21 cellular contexts compared by ENCODE assay signal in the genomic region with DNA sequence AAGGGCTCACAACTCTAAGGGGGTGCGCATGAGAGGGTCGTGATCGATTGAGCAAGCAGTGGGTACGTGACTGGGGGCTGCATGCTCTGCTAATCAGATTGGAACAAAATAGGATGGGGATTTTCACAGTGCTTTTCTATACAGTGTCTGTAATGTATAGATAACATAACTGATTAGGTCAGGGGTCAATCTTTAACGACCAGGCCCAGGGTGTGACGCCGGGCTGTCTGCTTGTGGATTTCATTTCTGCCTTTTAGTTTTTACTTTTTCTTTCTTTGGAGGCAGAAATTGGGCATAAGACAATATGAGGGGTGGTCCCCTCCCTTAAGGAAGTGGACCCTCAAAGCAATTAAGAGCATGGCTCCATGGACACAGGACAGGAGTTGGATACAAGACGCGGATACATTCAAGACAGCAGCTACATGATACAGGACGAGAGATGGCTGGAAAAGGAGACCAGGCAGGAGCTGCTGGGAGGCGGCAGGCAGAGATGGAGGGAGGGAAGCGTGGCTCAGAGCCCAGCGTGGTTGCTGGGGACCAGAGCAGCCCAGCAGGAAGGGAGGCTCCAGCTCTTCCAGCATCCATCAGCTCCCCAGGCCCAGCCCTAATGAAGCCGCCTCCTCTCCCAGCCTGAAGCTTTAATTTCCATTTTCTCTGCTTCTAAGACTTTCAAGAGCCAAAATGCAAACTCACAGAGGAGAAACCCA. TPM values are rescaled to one million over a fixed set of nuclear protein-coding genes. Genes with fewer than 3 reads are reported as not detected.
A peak's percentile ranks its signal among the peaks of the same experiment; 100 is the strongest.
DNase-seq lines count a peak whose midpoint lies in the region; ATAC-seq and TF ChIP-seq lines count a peak whose summit lies in the region.
"Had no signal": no experiment of that assay in that cellular context is flagged by ENCODE, and none has a peak within 500 bp of the region (broad histone marks: within the 10 kb centered on the region; RNA-seq: fewer than 3 reads in every experiment).

No MANE protein-coding gene starts in this region.

- peaks cover 39% of the 10 kb centered on the region for H3K79me2 ChIP-seq in mammary epithelial cell (ENCODE audit: insufficient read depth, low read length)
- H3K79me2 ChIP-seq: parathyroid adenoma had no signal

- no peak for TF ChIP-seq EP300 in esophagus muscularis mucosa (IDR thresholded peaks at IDR 0.05)

- POLR2A ChIA-PET in MCF 10A (lab: Yijun Ruan, JAX): no interaction called here

- CTCF ChIA-PET in MCF 10A (lab: Yijun Ruan, JAX): interaction anchor here (0.6 to 1.2 kb wide), 4 partner anchors 87 to 1155 kb away, joined by 3 to 6 read pairs (median 4); no protein-coding TSS in a partner anchor
- CTCF ChIA-PET in mammary epithelial cell (lab: Charles Lee; ENCODE audit: low non-redundant PET): no interaction called here

- H3K9me3 Mint-ChIP-seq in MCF 10A (ENCODE audit: unreplicated experiment): no peaks in the 10 kb centered on the region
- H3K9me3 Mint-ChIP-seq: activated naive CD4-positive, alpha-beta T cell treated with anti-CD3 and anti-CD28 coated beads, Interleukin-2, amount 50 U/mL, for 24 hours; activated T-helper 1 cell treated with anti-CD3 and anti-CD28 coated beads, Interleukin-12 subunit alpha, Interleukin-12 subunit beta, Interleukin-2, Interleukin-4 antibody, amounts not matched to agents 30 ng/mL and 10 ng/mL and 1 ng/mL, durations not matched to agents 14 hours and 24 hours and 36 hours; natural killer cell had no signal

- H4K20me1 ChIP-seq in mammary epithelial cell (ENCODE audit: insufficient read depth, low read length): no peaks in the 10 kb centered on the region

- no peak for ATAC-seq in HG02623 (IDR thresholded peaks at IDR 0.05; ENCODE audit: unreplicated experiment)
- ATAC-seq: A549, gastrocnemius medialis, natural killer cell, sciatic nerve had no signal

- intact Hi-C loops in MCF 10A (cut with micrococcal nuclease) (no loop called here), mammary epithelial cell (cut with micrococcal nuclease) (no loop called here), esophagus muscularis mucosa (cut with DNase I) (no loop called here)

- H3K27me3 Mint-ChIP-seq in MCF 10A (ENCODE audit: insufficient read depth, unreplicated experiment): no peaks in the 10 kb centered on the region

- H3K4me3 Mint-ChIP-seq in MCF 10A (ENCODE audit: unreplicated experiment): no peak overlapping the region
- H3K4me3 Mint-ChIP-seq: activated naive CD4-positive, alpha-beta T cell treated with anti-CD3 and anti-CD28 coated beads, Interleukin-2, amount 50 U/mL, for 24 hours; activated T-helper 1 cell treated with anti-CD3 and anti-CD28 coated beads, Interleukin-12 subunit alpha, Interleukin-12 subunit beta, Interleukin-2, Interleukin-4 antibody, amounts not matched to agents 30 ng/mL and 10 ng/mL and 1 ng/mL, durations not matched to agents 14 hours and 24 hours and 36 hours; mesothelial cell of epicardium; natural killer cell had no signal

- H3K27ac ChIP-seq in mammary epithelial cell (ENCODE audit: insufficient read depth, low read depth, low read length): no peak overlapping the region
- no peak overlapping the region for H3K27ac ChIP-seq in esophagus muscularis mucosa (replicated peaks in 1 of 4)
- peak overlapping the region; percentile 11 for H3K27ac ChIP-seq in iPS DF 6.9 (ENCODE audit: low read length)
- H3K27ac ChIP-seq: A549, ascending aorta, parathyroid adenoma, upper lobe of left lung had no signal

- WGBS in mammary epithelial cell (ENCODE audit: low coverage, missing lambda C conversion rate): 95% methylated on average over 14 of the region's 14 CpGs
- WGBS in esophagus muscularis mucosa: 86% methylated on average over 14 of the region's 14 CpGs
- no CpG with 5 or more reads among the region's 14 CpGs for WGBS in iPS DF 6.9 (ENCODE audit: insufficient coverage, insufficient read length)

- no peak overlapping the region for H2AFZ ChIP-seq in mammary epithelial cell (ENCODE audit: low read depth, low read length)
- H2AFZ ChIP-seq: parathyroid adenoma had no signal

- H3K9ac ChIP-seq in mammary epithelial cell (ENCODE audit: insufficient read depth, low read length): no peak overlapping the region
- H3K9ac ChIP-seq: parathyroid adenoma had no signal

- DNase-seq in MCF 10A (ENCODE audit: unreplicated experiment) (no peak), mammary epithelial cell (no peak), esophagus muscularis mucosa (ENCODE audit: extremely low spot score) (peak; percentile 47), iPS DF 6.9 (ENCODE audit: low read depth, low spot score) (no peak), CD1c-positive myeloid dendritic cell (ENCODE audit: extremely low spot score) (no peak), NCI-H226 (no peak), D341Med (ENCODE audit: low spot score) (no peak)
- DNase-seq: cerebellar nuclear complex, gastrocnemius medialis, natural killer cell, NCI-H1436, NCI-H526, upper lobe of left lung had no signal

- dilution Hi-C loops in mammary epithelial cell (cut with HindIII; ENCODE audit: low sequenced_read_pairs): no loop called here

- H3K4me2 ChIP-seq in mammary epithelial cell (ENCODE audit: insufficient read depth, low read depth, low read length): no peak overlapping the region
- H3K4me2 ChIP-seq: A549 had no signal

- no peak for TF ChIP-seq POLR2A in esophagus muscularis mucosa (IDR thresholded peaks at IDR 0.05; ENCODE audit: low read depth)

- peaks cover 15% of the 10 kb centered on the region for H3K4me1 ChIP-seq in mammary epithelial cell (ENCODE audit: insufficient read depth, low read length)
- H3K4me1 ChIP-seq in esophagus muscularis mucosa: peaks cover 0 to 14% (median 10%) of the 10 kb centered on the region in 4 donors
- peaks cover 7% of the 10 kb centered on the region for H3K4me1 ChIP-seq in iPS DF 6.9 (ENCODE audit: control insufficient read depth, insufficient read depth, low read length)

- peak overlapping the region; percentile 29 for H3K27ac Mint-ChIP-seq in MCF 10A (ENCODE audit: low read depth, unreplicated experiment)
- H3K27ac Mint-ChIP-seq: activated naive CD4-positive, alpha-beta T cell treated with anti-CD3 and anti-CD28 coated beads, Interleukin-2, amount 50 U/mL, for 24 hours; activated T-helper 1 cell treated with anti-CD3 and anti-CD28 coated beads, Interleukin-12 subunit alpha, Interleukin-12 subunit beta, Interleukin-2, Interleukin-4 antibody, amounts not matched to agents 30 ng/mL and 10 ng/mL and 1 ng/mL, durations not matched to agents 14 hours and 24 hours and 36 hours; mesothelial cell of epicardium; natural killer cell had no signal

- peaks cover 33% of the 10 kb centered on the region for H3K4me1 Mint-ChIP-seq in MCF 10A (ENCODE audit: insufficient read depth, unreplicated experiment)
- H3K4me1 Mint-ChIP-seq: mesothelial cell of epicardium had no signal

- H3K9me3 ChIP-seq in mammary epithelial cell (replicated peaks; ENCODE audit: insufficient read depth, low read length) (no peaks in the 10 kb centered on the region), esophagus muscularis mucosa (no peaks in the 10 kb centered on the region), iPS DF 6.9 (ENCODE audit: control insufficient read depth, insufficient read depth, low read length) (no peaks in the 10 kb centered on the region)
- H3K9me3 ChIP-seq: A549, ascending aorta, gastrocnemius medialis, upper lobe of left lung had no signal

- BruUV-seq in MCF 10A (replicated peaks; lab: Mats Ljungman, UMichigan) (no TSS peak), mammary epithelial cell (replicated peaks; lab: Mats Ljungman, UMichigan) (no TSS peak)

- H3K4me3 ChIP-seq in mammary epithelial cell (replicated peaks in 1 of 3; ENCODE audit: insufficient read depth in 1 of 3, low read depth in 2 of 3, low read length in 3 of 3) (no peak overlapping the region), esophagus muscularis mucosa (no peak overlapping the region), iPS DF 6.9 (ENCODE audit: low read length) (no peak overlapping the region)
- H3K4me3 ChIP-seq: A549, ascending aorta, gastrocnemius medialis, upper lobe of left lung had no signal

- in situ Hi-C loops in mammary epithelial cell (cut with MboI; ENCODE audit: low sequenced_read_pairs in 2 of 2): no loop called here

- H3K27me3 ChIP-seq in mammary epithelial cell (ENCODE audit: insufficient read depth, low read length) (no peaks in the 10 kb centered on the region), esophagus muscularis mucosa (no peaks in the 10 kb centered on the region), iPS DF 6.9 (ENCODE audit: control insufficient read depth, insufficient read depth, low read length) (no peaks in the 10 kb centered on the region)
- H3K27me3 ChIP-seq: ascending aorta, gastrocnemius medialis, upper lobe of left lung had no signal

- H3K36me3 ChIP-seq in mammary epithelial cell (ENCODE audit: insufficient read depth, low read length) (peaks cover 2% of the 10 kb centered on the region), esophagus muscularis mucosa (no peaks in the 10 kb centered on the region), iPS DF 6.9 (ENCODE audit: control insufficient read depth, insufficient read depth, low read length) (no peaks in the 10 kb centered on the region)
- H3K36me3 ChIP-seq: ascending aorta, gastrocnemius medialis, upper lobe of left lung had no signal

- no peak for TF ChIP-seq CTCF in MCF 10A (IDR thresholded peaks at IDR 0.05; ENCODE audit: unreplicated experiment)
- TF ChIP-seq CTCF in mammary epithelial cell (conservative IDR thresholded peaks at IDR 0.05 in 1 of 2, IDR thresholded peaks at IDR 0.05 in 1 of 2; ENCODE audit: extremely low read depth in 1 of 2, insufficient read depth in 1 of 2, low read depth in 1 of 2, low read length in 2 of 2): no peak
- no peak for TF ChIP-seq CTCF in esophagus muscularis mucosa (IDR thresholded peaks at IDR 0.05)

- peaks cover 11% of the 10 kb centered on the region for H3K36me3 Mint-ChIP-seq in MCF 10A (ENCODE audit: insufficient read depth, unreplicated experiment)
- H3K36me3 Mint-ChIP-seq: activated naive CD4-positive, alpha-beta T cell treated with anti-CD3 and anti-CD28 coated beads, Interleukin-2, amount 50 U/mL, for 24 hours; mesothelial cell of epicardium; natural killer cell had no signal

RNA-seq across cellular contexts. Expression of gene GSDME, which starts 31.6 kb away (rescaled TPM):
- total RNA-seq in MCF 10A (2022) (41.6 and 46.1 TPM in 2 replicates), mammary epithelial cell (10 to 100 TPM; 76.8 to 95.6 TPM), esophagus muscularis mucosa (10 to 100 TPM in 3 of 4 donors, 1 to 10 TPM in 1; 6.5 to 12.2 (median 11.0) TPM)
- 56.3 TPM for polyA plus RNA-seq in mammary epithelial cell
- 84.2 TPM for polyA minus RNA-seq in mammary epithelial cell
